Comparison of ENCODE assay signal across 17 cellular contexts in the genomic region with DNA sequence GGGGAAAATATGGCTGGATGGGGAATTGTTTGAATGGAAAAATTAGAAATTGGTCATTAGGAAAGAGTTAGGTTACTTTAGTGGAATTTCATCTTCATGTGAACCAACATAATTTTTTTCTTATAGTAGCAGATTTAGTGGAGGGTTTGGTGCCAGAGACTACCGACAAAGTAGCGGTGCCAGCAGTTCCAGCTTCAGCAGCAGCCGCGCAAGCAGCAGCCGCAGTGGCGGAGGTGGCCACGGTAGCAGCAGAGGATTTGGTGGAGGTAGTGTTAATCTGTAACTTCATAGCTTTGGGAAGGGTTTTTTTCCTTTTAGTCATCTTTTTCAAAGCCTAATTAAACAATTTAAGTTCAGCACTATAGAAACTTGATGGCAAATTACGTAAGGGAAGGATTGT. TPM values are rescaled to one million over a fixed set of nuclear protein-coding genes. Genes with fewer than 3 reads are reported as not detected.
A peak's percentile ranks its signal among the peaks of the same experiment; 100 is the strongest.
DNase-seq lines count a peak whose midpoint lies in the region; ATAC-seq and TF ChIP-seq lines count a peak whose summit lies in the region.
"Had no signal": no experiment of that assay in that cellular context is flagged by ENCODE, and none has a peak within 500 bp of the region (broad histone marks: within the 10 kb centered on the region; RNA-seq: fewer than 3 reads in every experiment).

No MANE protein-coding gene starts in this region.

- ATAC-seq in activated CD8-positive, alpha-beta T cell treated with anti-CD3 and anti-CD28 coated beads for 36 hours: no peak
- no peak for ATAC-seq in activated CD8-positive, alpha-beta T cell treated with anti-CD3 and anti-CD28 coated beads, Interleukin-2, amount 10 ng/mL, durations not matched to agents 7 days and 5 days
- no peak for ATAC-seq in CD4-positive, alpha-beta T cell (ENCODE audit: poor library complexity)
- ATAC-seq in memory B cell (ENCODE audit: low read depth) (no peak), GM21390 (IDR thresholded peaks at IDR 0.05; ENCODE audit: unreplicated experiment) (no peak)
- ATAC-seq: GM12878 had no signal

- no peaks in the 10 kb centered on the region for H3K9me3 Mint-ChIP-seq in activated CD8-positive, alpha-beta T cell treated with anti-CD3 and anti-CD28 coated beads for 36 hours
- H3K9me3 Mint-ChIP-seq in activated CD8-positive, alpha-beta T cell treated with anti-CD3 and anti-CD28 coated beads, Interleukin-2, amount 10 ng/mL, durations not matched to agents 7 days and 5 days (ENCODE audit: insufficient read depth): no peaks in the 10 kb centered on the region
- H3K9me3 Mint-ChIP-seq in CD4-positive, alpha-beta T cell: no peaks in the 10 kb centered on the region
- H3K9me3 Mint-ChIP-seq in activated T-helper 1 cell treated with anti-CD3 and anti-CD28 coated beads, Interleukin-12 subunit alpha, Interleukin-12 subunit beta, Interleukin-2, Interleukin-4 antibody, amounts not matched to agents 30 ng/mL and 10 ng/mL and 1 ng/mL, durations not matched to agents 14 hours and 24 hours and 36 hours: no peaks in the 10 kb centered on the region
- H3K9me3 Mint-ChIP-seq in memory B cell: no peaks in the 10 kb centered on the region

- no peaks in the 10 kb centered on the region for H3K9me3 ChIP-seq in CD4-positive, alpha-beta T cell (ENCODE audit: control insufficient read depth, low read length)

- POLR2A ChIA-PET in activated CD8-positive, alpha-beta T cell treated with anti-CD3 and anti-CD28 coated beads for 36 hours (lab: Charles Lee): interaction anchor here (0.9 to 1.6 kb wide), 5 partner anchors 9 to 111 kb away, joined by 3 to 6 read pairs (median 3); no protein-coding TSS in a partner anchor
- POLR2A ChIA-PET in activated CD8-positive, alpha-beta T cell treated with anti-CD3 and anti-CD28 coated beads, Interleukin-2, amount 10 ng/mL, durations not matched to agents 7 days and 5 days (lab: Charles Lee): interaction anchor here (1.0 kb wide), 1 partner anchor 11 kb away, joined by 5 read pairs; no protein-coding TSS in a partner anchor
- POLR2A ChIA-PET in CD4-positive, alpha-beta T cell (lab: Charles Lee): interaction anchor here (0.9 kb wide), 1 partner anchor 10 kb away, joined by 3 read pairs; no protein-coding TSS in a partner anchor

- CTCF ChIA-PET in activated CD8-positive, alpha-beta T cell treated with anti-CD3 and anti-CD28 coated beads for 36 hours (lab: Charles Lee): no interaction called here
- CTCF ChIA-PET in activated CD8-positive, alpha-beta T cell treated with anti-CD3 and anti-CD28 coated beads, Interleukin-2, amount 10 ng/mL, durations not matched to agents 7 days and 5 days (lab: Charles Lee): interaction anchor here (1.0 to 1.3 kb wide), 2 partner anchors 9 to 110 kb away, joined by 3 read pairs; no protein-coding TSS in a partner anchor
- CTCF ChIA-PET in CD4-positive, alpha-beta T cell (lab: Charles Lee): no interaction called here

- H3K4me3 Mint-ChIP-seq in activated CD8-positive, alpha-beta T cell treated with anti-CD3 and anti-CD28 coated beads for 36 hours: no peak overlapping the region
- no peak overlapping the region for H3K4me3 Mint-ChIP-seq in activated CD8-positive, alpha-beta T cell treated with anti-CD3 and anti-CD28 coated beads, Interleukin-2, amount 10 ng/mL, durations not matched to agents 7 days and 5 days
- H3K4me3 Mint-ChIP-seq in CD4-positive, alpha-beta T cell: no peak overlapping the region
- H3K4me3 Mint-ChIP-seq in activated T-helper 1 cell treated with anti-CD3 and anti-CD28 coated beads, Interleukin-12 subunit alpha, Interleukin-12 subunit beta, Interleukin-2, Interleukin-4 antibody, amounts not matched to agents 30 ng/mL and 10 ng/mL and 1 ng/mL, durations not matched to agents 14 hours and 24 hours and 36 hours: peak overlapping the region; percentile 2
- H3K4me3 Mint-ChIP-seq in memory B cell: no peak overlapping the region

- no peak for DNase-seq in activated CD8-positive, alpha-beta T cell treated with anti-CD3 and anti-CD28 coated beads for 36 hours
- DNase-seq in activated CD8-positive, alpha-beta T cell treated with anti-CD3 and anti-CD28 coated beads, Interleukin-2, amount 10 ng/mL, durations not matched to agents 7 days and 5 days: no peak
- DNase-seq in CD4-positive, alpha-beta T cell: no peak
- DNase-seq in activated T-helper 1 cell treated with anti-CD3 and anti-CD28 coated beads, Interleukin-12 subunit alpha, Interleukin-12 subunit beta, Interleukin-2, Interleukin-4 antibody, amounts not matched to agents 30 ng/mL and 10 ng/mL and 1 ng/mL, durations not matched to agents 14 hours and 24 hours and 36 hours (ENCODE audit: low spot score): no peak
- DNase-seq in memory B cell (ENCODE audit: low spot score in 2 of 2) (no peak), iPS-NIHi7 (ENCODE audit: extremely low spot score) (no peak), NCI-H1436 (lab: John Stamatoyannopoulos, UW) (no peak)
- DNase-seq: DMS53, HCEC 1CT, IMR-90, MV-4-11, NCI-H1417 treated with DMSO at 0.1 percent for 48 hours, NCI-H2029 treated with DMSO at 0.1 percent for 48 hours, NCI-H510A treated with DMSO at 0.1 percent for 48 hours had no signal

- peaks cover 37% of the 10 kb centered on the region for H3K4me1 Mint-ChIP-seq in activated CD8-positive, alpha-beta T cell treated with anti-CD3 and anti-CD28 coated beads for 36 hours (ENCODE audit: low read depth)
- peaks cover 23% of the 10 kb centered on the region for H3K4me1 Mint-ChIP-seq in activated CD8-positive, alpha-beta T cell treated with anti-CD3 and anti-CD28 coated beads, Interleukin-2, amount 10 ng/mL, durations not matched to agents 7 days and 5 days (ENCODE audit: low read depth)
- H3K4me1 Mint-ChIP-seq in CD4-positive, alpha-beta T cell (ENCODE audit: low read depth): peaks cover 40% of the 10 kb centered on the region
- peaks cover 38% of the 10 kb centered on the region for H3K4me1 Mint-ChIP-seq in activated T-helper 1 cell treated with anti-CD3 and anti-CD28 coated beads, Interleukin-12 subunit alpha, Interleukin-12 subunit beta, Interleukin-2, Interleukin-4 antibody, amounts not matched to agents 30 ng/mL and 10 ng/mL and 1 ng/mL, durations not matched to agents 14 hours and 24 hours and 36 hours (ENCODE audit: low read depth)
- H3K4me1 Mint-ChIP-seq in memory B cell: peaks cover 8% of the 10 kb centered on the region

- H3K36me3 Mint-ChIP-seq in activated CD8-positive, alpha-beta T cell treated with anti-CD3 and anti-CD28 coated beads for 36 hours (ENCODE audit: low read depth): peaks cover 63% of the 10 kb centered on the region
- peaks cover 74% of the 10 kb centered on the region for H3K36me3 Mint-ChIP-seq in activated CD8-positive, alpha-beta T cell treated with anti-CD3 and anti-CD28 coated beads, Interleukin-2, amount 10 ng/mL, durations not matched to agents 7 days and 5 days (ENCODE audit: low read depth)
- peaks cover 94% of the 10 kb centered on the region for H3K36me3 Mint-ChIP-seq in CD4-positive, alpha-beta T cell (ENCODE audit: low read depth)
- peaks cover 53% of the 10 kb centered on the region for H3K36me3 Mint-ChIP-seq in activated T-helper 1 cell treated with anti-CD3 and anti-CD28 coated beads, Interleukin-12 subunit alpha, Interleukin-12 subunit beta, Interleukin-2, Interleukin-4 antibody, amounts not matched to agents 30 ng/mL and 10 ng/mL and 1 ng/mL, durations not matched to agents 14 hours and 24 hours and 36 hours (ENCODE audit: low read depth)
- H3K36me3 Mint-ChIP-seq in memory B cell: peaks cover 15% of the 10 kb centered on the region

- H3K27me3 ChIP-seq in CD4-positive, alpha-beta T cell (ENCODE audit: control insufficient read depth, insufficient read depth, low read length): no peaks in the 10 kb centered on the region

- intact Hi-C loops in activated CD8-positive, alpha-beta T cell treated with anti-CD3 and anti-CD28 coated beads for 36 hours (cut with micrococcal nuclease): no loop called here
- intact Hi-C loops in CD4-positive, alpha-beta T cell (cut with DNase I, micrococcal nuclease): no loop called here
- intact Hi-C loops in activated T-helper 1 cell treated with anti-CD3 and anti-CD28 coated beads, Interleukin-12 subunit alpha, Interleukin-12 subunit beta, Interleukin-2, Interleukin-4 antibody, amounts not matched to agents 30 ng/mL and 10 ng/mL and 1 ng/mL, durations not matched to agents 14 hours and 24 hours and 36 hours (cut with micrococcal nuclease): no loop called here

- TF ChIP-seq CTCF in activated CD8-positive, alpha-beta T cell treated with anti-CD3 and anti-CD28 coated beads for 36 hours (IDR thresholded peaks at IDR 0.05): no peak
- TF ChIP-seq CTCF in CD4-positive, alpha-beta T cell (IDR thresholded peaks at IDR 0.05): no peak

- H3K27ac ChIP-seq in CD4-positive, alpha-beta T cell (ENCODE audit: low read depth, low read length): no peak overlapping the region
- H3K27ac ChIP-seq: C4-2B had no signal

- H3K27me3 Mint-ChIP-seq in activated CD8-positive, alpha-beta T cell treated with anti-CD3 and anti-CD28 coated beads for 36 hours: no peaks in the 10 kb centered on the region
- no peaks in the 10 kb centered on the region for H3K27me3 Mint-ChIP-seq in activated CD8-positive, alpha-beta T cell treated with anti-CD3 and anti-CD28 coated beads, Interleukin-2, amount 10 ng/mL, durations not matched to agents 7 days and 5 days (ENCODE audit: low read depth)
- H3K27me3 Mint-ChIP-seq in CD4-positive, alpha-beta T cell: no peaks in the 10 kb centered on the region
- no peaks in the 10 kb centered on the region for H3K27me3 Mint-ChIP-seq in activated T-helper 1 cell treated with anti-CD3 and anti-CD28 coated beads, Interleukin-12 subunit alpha, Interleukin-12 subunit beta, Interleukin-2, Interleukin-4 antibody, amounts not matched to agents 30 ng/mL and 10 ng/mL and 1 ng/mL, durations not matched to agents 14 hours and 24 hours and 36 hours (ENCODE audit: insufficient read depth)
- H3K27me3 Mint-ChIP-seq in memory B cell: no peaks in the 10 kb centered on the region

- peak overlapping the region; percentile 64 for H3K27ac Mint-ChIP-seq in activated CD8-positive, alpha-beta T cell treated with anti-CD3 and anti-CD28 coated beads for 36 hours
- no peak overlapping the region for H3K27ac Mint-ChIP-seq in activated CD8-positive, alpha-beta T cell treated with anti-CD3 and anti-CD28 coated beads, Interleukin-2, amount 10 ng/mL, durations not matched to agents 7 days and 5 days
- H3K27ac Mint-ChIP-seq in CD4-positive, alpha-beta T cell: peak overlapping the region; percentile 21
- peak overlapping the region; percentile 58 for H3K27ac Mint-ChIP-seq in activated T-helper 1 cell treated with anti-CD3 and anti-CD28 coated beads, Interleukin-12 subunit alpha, Interleukin-12 subunit beta, Interleukin-2, Interleukin-4 antibody, amounts not matched to agents 30 ng/mL and 10 ng/mL and 1 ng/mL, durations not matched to agents 14 hours and 24 hours and 36 hours
- H3K27ac Mint-ChIP-seq in memory B cell: peak overlapping the region; percentile 33

RNA-seq across cellular contexts. Expression of gene DDX3X, which starts 13.2 kb away (rescaled TPM):
- 100 to 1,000 TPM; 172 to 181 TPM for total RNA-seq in activated CD8-positive, alpha-beta T cell treated with anti-CD3 and anti-CD28 coated beads for 36 hours
- total RNA-seq in activated CD8-positive, alpha-beta T cell treated with anti-CD3 and anti-CD28 coated beads, Interleukin-2, amount 10 ng/mL, durations not matched to agents 7 days and 5 days: 100 to 1,000 TPM; 191 to 213 TPM
- 100 to 1,000 TPM; 610 to 653 TPM for total RNA-seq in CD4-positive, alpha-beta T cell
- total RNA-seq in activated T-helper 1 cell treated with anti-CD3 and anti-CD28 coated beads, Interleukin-12 subunit alpha, Interleukin-12 subunit beta, Interleukin-2, Interleukin-4 antibody, amounts not matched to agents 30 ng/mL and 10 ng/mL and 1 ng/mL, durations not matched to agents 14 hours and 24 hours and 36 hours: 312 and 337 TPM in 2 replicates
